Comparison of ENCODE assay signal across 8 cellular contexts in genomic region chr16:22369221-22369811, GRCh38. TPM values are rescaled to one million over a fixed set of nuclear protein-coding genes. Genes with fewer than 3 reads are reported as not detected.
DNase-seq lines count a peak whose midpoint lies in the region; ATAC-seq and TF ChIP-seq lines count a peak whose summit lies in the region.

No MANE protein-coding gene starts in this region.

- TF ChIP-seq EP300 in transverse colon (IDR thresholded peaks at IDR 0.05; ENCODE audit: low read depth): no peak

- ATAC-seq in GM18868 (IDR thresholded peaks at IDR 0.05; ENCODE audit: unreplicated experiment) (no peak), GM21360 (IDR thresholded peaks at IDR 0.05; ENCODE audit: unreplicated experiment) (no peak)

- peaks cover 42% of the 10 kb centered on the region for H3K36me3 Mint-ChIP-seq in activated naive CD4-positive, alpha-beta T cell treated with anti-CD3 and anti-CD28 coated beads for 36 hours (ENCODE audit: low read depth)
- H3K36me3 Mint-ChIP-seq in T-helper 1 cell treated with Interleukin-12 subunit alpha and Interleukin-12 subunit beta and Interleukin-4 antibody, amounts not matched to agents 30 μg/mL and 1 μg/mL, for 36 hours (ENCODE audit: low read depth): peaks cover 46% of the 10 kb centered on the region

- peak overlapping the region; percentile 73 for H3K27ac Mint-ChIP-seq in activated naive CD4-positive, alpha-beta T cell treated with anti-CD3 and anti-CD28 coated beads for 36 hours
- peak overlapping the region; percentile 76 for H3K27ac Mint-ChIP-seq in T-helper 1 cell treated with Interleukin-12 subunit alpha and Interleukin-12 subunit beta and Interleukin-4 antibody, amounts not matched to agents 30 μg/mL and 1 μg/mL, for 36 hours

- no peak overlapping the region for H3K4me3 Mint-ChIP-seq in activated naive CD4-positive, alpha-beta T cell treated with anti-CD3 and anti-CD28 coated beads for 36 hours
- H3K4me3 Mint-ChIP-seq in T-helper 1 cell treated with Interleukin-12 subunit alpha and Interleukin-12 subunit beta and Interleukin-4 antibody, amounts not matched to agents 30 μg/mL and 1 μg/mL, for 36 hours: no peak overlapping the region

- H3K4me3 ChIP-seq in transverse colon: no peak overlapping the region

- TF ChIP-seq CTCF in transverse colon (IDR thresholded peaks at IDR 0.05): no peak

- no peak for TF ChIP-seq POLR2A in transverse colon (IDR thresholded peaks at IDR 0.05)

- no peaks in the 10 kb centered on the region for H3K27me3 Mint-ChIP-seq in activated naive CD4-positive, alpha-beta T cell treated with anti-CD3 and anti-CD28 coated beads for 36 hours (ENCODE audit: low read depth)
- no peaks in the 10 kb centered on the region for H3K27me3 Mint-ChIP-seq in T-helper 1 cell treated with Interleukin-12 subunit alpha and Interleukin-12 subunit beta and Interleukin-4 antibody, amounts not matched to agents 30 μg/mL and 1 μg/mL, for 36 hours (ENCODE audit: low read depth)

- intact Hi-C loops in activated naive CD4-positive, alpha-beta T cell treated with anti-CD3 and anti-CD28 coated beads for 36 hours (cut with micrococcal nuclease): no loop called here
- intact Hi-C loops in transverse colon (cut with DNase I; ENCODE audit: low total_unique reads): no loop called here

- DNase-seq in activated naive CD4-positive, alpha-beta T cell treated with anti-CD3 and anti-CD28 coated beads for 36 hours: no peak
- DNase-seq in activated naive CD4-positive, alpha-beta T cell treated with anti-CD3 and anti-CD28 coated beads, Interleukin-2, amount 50 U/mL, for 16 hours: no peak
- peak; percentile 46 for DNase-seq in foreskin melanocyte
- DNase-seq in transverse colon: no peak
- DNase-seq in epidermal melanocyte (ENCODE audit: insufficient read length, low spot score): no peak

- H3K9me3 ChIP-seq in transverse colon: no peaks in the 10 kb centered on the region

- H3K4me1 Mint-ChIP-seq in activated naive CD4-positive, alpha-beta T cell treated with anti-CD3 and anti-CD28 coated beads for 36 hours (ENCODE audit: low read depth): peaks cover 77% of the 10 kb centered on the region
- peaks cover 76% of the 10 kb centered on the region for H3K4me1 Mint-ChIP-seq in T-helper 1 cell treated with Interleukin-12 subunit alpha and Interleukin-12 subunit beta and Interleukin-4 antibody, amounts not matched to agents 30 μg/mL and 1 μg/mL, for 36 hours (ENCODE audit: low read depth)

- no peaks in the 10 kb centered on the region for H3K27me3 ChIP-seq in transverse colon

- WGBS in transverse colon (ENCODE audit: low coverage in 1 of 2), 2 donors: 36 to 41% methylated on average over 3 of the region's 3 CpGs

- H3K27ac ChIP-seq in transverse colon: peak overlapping the region; percentile 92 to 96 (median 94)

- peaks cover 0 to 4% (median 2%) of the 10 kb centered on the region in 4 donors for H3K36me3 ChIP-seq in transverse colon

- in situ Hi-C loops in transverse colon (cut with MboI; ENCODE audit: low pct_ligation_motif_present in 1 of 4, low pct_unique_long_range_greater_than_20kb in 1 of 4, low sequenced_read_pairs in 3 of 4): no loop called here

- H3K4me1 ChIP-seq in transverse colon: peaks cover 31 to 79% (median 54%) of the 10 kb centered on the region in 4 donors

- no peaks in the 10 kb centered on the region for H3K9me3 Mint-ChIP-seq in activated naive CD4-positive, alpha-beta T cell treated with anti-CD3 and anti-CD28 coated beads for 36 hours
- peaks cover 3% of the 10 kb centered on the region for H3K9me3 Mint-ChIP-seq in T-helper 1 cell treated with Interleukin-12 subunit alpha and Interleukin-12 subunit beta and Interleukin-4 antibody, amounts not matched to agents 30 μg/mL and 1 μg/mL, for 36 hours

- CTCF ChIA-PET in activated naive CD4-positive, alpha-beta T cell treated with anti-CD3 and anti-CD28 coated beads for 36 hours (lab: Charles Lee): no interaction called here

RNA-seq across cellular contexts. Expression of gene CDR2, which starts 5.1 kb away (rescaled TPM):
- 10 to 100 TPM; 42.5 to 42.8 TPM for total RNA-seq in activated naive CD4-positive, alpha-beta T cell treated with anti-CD3 and anti-CD28 coated beads for 36 hours
- total RNA-seq in transverse colon: 100 to 1,000 TPM in 1 of 4 donors, 10 to 100 TPM in 3; 21.7 to 317 (median 24.1) TPM
